In genomic region chr12:31973818-31974217, GRCh38 we compare ENCODE assay signal across 20 cellular contexts. TPM values are rescaled to one million over a fixed set of nuclear protein-coding genes. Genes with fewer than 3 reads are reported as not detected.
DNase-seq lines count a peak whose midpoint lies in the region; ATAC-seq, FAIRE-seq and TF ChIP-seq lines count a peak whose summit lies in the region.
"Had no signal": no experiment of that assay in that cellular context is flagged by ENCODE, and none has a peak within 500 bp of the region (broad histone marks: within the 10 kb centered on the region; RNA-seq: fewer than 3 reads in every experiment).

No MANE protein-coding gene starts in this region.

- CTCF ChIA-PET in GM12878 (lab: Yijun Ruan, JAX) (interaction anchor here (0.5 kb wide), 1 partner anchor 64 kb away, joined by 3 read pairs; no protein-coding TSS in a partner anchor), endothelial cell of umbilical vein (lab: Charles Lee) (no interaction called here)

- no peak overlapping the region for H3K23ac ChIP-seq in trophoblast cell (ENCODE audit: low read length)

- H3K9me3 ChIP-seq in GM12878 (replicated peaks; ENCODE audit: control insufficient read depth, insufficient read depth, low read length) (peaks cover 64% of the 10 kb centered on the region), endothelial cell of umbilical vein (replicated peaks; ENCODE audit: control insufficient read depth, insufficient read depth, low read length) (no peaks in the 10 kb centered on the region), trophoblast cell (ENCODE audit: insufficient read depth, low read depth, low read length) (peaks cover 3% of the 10 kb centered on the region)

- no peak overlapping the region for H2BK12ac ChIP-seq in trophoblast cell (ENCODE audit: low read length)

- H3K14ac ChIP-seq in trophoblast cell (ENCODE audit: low read length), result no peak overlapping the region

- RAD21 ChIA-PET in GM12878 (lab: Charles Lee; ENCODE audit: unreplicated experiment), result no interaction called here

- intact Hi-C loops in GM12878 (cut with micrococcal nuclease; ENCODE audit: unreplicated experiment) (no loop called here), endothelial cell of umbilical vein (cut with micrococcal nuclease) (no loop called here)

- H4K8ac ChIP-seq in trophoblast cell (ENCODE audit: low read depth, low read length), result no peak overlapping the region

- TF ChIP-seq RAD21 in GM12878 (IDR thresholded peaks at IDR 0.05; ENCODE audit: insufficient read depth, low read depth, low read length), result no peak

- H3K18ac ChIP-seq in trophoblast cell (ENCODE audit: low read length), result peak overlapping the region; percentile 53

- no peak overlapping the region for H3K4me3 ChIP-seq in GM12878
- no peak overlapping the region for H3K4me3 ChIP-seq in endothelial cell of umbilical vein (replicated peaks in 1 of 3; ENCODE audit: insufficient read depth in 1 of 3, low read depth in 1 of 3, low read length in 3 of 3)
- no peak overlapping the region for H3K4me3 ChIP-seq in trophoblast cell (ENCODE audit: low read depth, low read length)
- H3K4me3 ChIP-seq: BLaER1, MG63, SJCRH30 had no signal

- in situ Hi-C loops in GM12878 (cut with MboI), result no loop called here

- SMC1A ChIA-PET in GM12878 (lab: Charles Lee; ENCODE audit: uncharacterized antibody, unreplicated experiment), result interaction anchor here (0.8 to 0.9 kb wide), 2 partner anchors 13 to 258 kb away, joined by 3 to 4 read pairs; no protein-coding TSS in a partner anchor

- H2BK120ac ChIP-seq in trophoblast cell (ENCODE audit: insufficient read depth, low read length, poor library complexity), result no peak overlapping the region

- POLR2A ChIA-PET in GM12878 (lab: Charles Lee) (no interaction called here), endothelial cell of umbilical vein (lab: Charles Lee) (interaction anchor here (0.6 kb wide), 1 partner anchor 18 kb away, joined by 4 read pairs; no protein-coding TSS in a partner anchor)

- H3K79me2 ChIP-seq in GM12878 (ENCODE audit: control insufficient read depth, insufficient read depth, low read length) (peaks cover 10% of the 10 kb centered on the region), endothelial cell of umbilical vein (ENCODE audit: control insufficient read depth, insufficient read depth, low read length) (peaks cover 19% of the 10 kb centered on the region), trophoblast cell (ENCODE audit: control insufficient read depth, insufficient read depth, low read length, poor library complexity) (peaks cover 6% of the 10 kb centered on the region)

- H3K4me1 ChIP-seq in GM12878 (ENCODE audit: control insufficient read depth, insufficient read depth, low read length) (no peaks in the 10 kb centered on the region), endothelial cell of umbilical vein (ENCODE audit: control insufficient read depth, extremely low read depth, insufficient read depth, low read length) (no peaks in the 10 kb centered on the region), trophoblast cell (ENCODE audit: control insufficient read depth in 1 of 2, insufficient read depth in 2 of 2, low read length in 2 of 2) (no peaks in the 10 kb centered on the region)
- H3K4me1 ChIP-seq: BLaER1, SJCRH30 had no signal

- no peak overlapping the region for H4K91ac ChIP-seq in trophoblast cell (ENCODE audit: low read depth, low read length)

- no peaks in the 10 kb centered on the region for H3K9me1 ChIP-seq in endothelial cell of umbilical vein (replicated peaks; ENCODE audit: control insufficient read depth, extremely low read depth, insufficient read depth, low read length)

- no peak overlapping the region for H3K27ac ChIP-seq in GM12878 (ENCODE audit: control insufficient read depth, insufficient read depth)
- no peak overlapping the region for H3K27ac ChIP-seq in endothelial cell of umbilical vein (ENCODE audit: insufficient read depth, low read depth, low read length)
- no peak overlapping the region for H3K27ac ChIP-seq in trophoblast cell (ENCODE audit: low read depth, low read length)
- H3K27ac ChIP-seq: BLaER1, SJCRH30 had no signal

- H3K36me3 ChIP-seq in GM12878 (ENCODE audit: control insufficient read depth in 2 of 2, insufficient read depth in 2 of 2, low read length in 1 of 2), result peaks cover 15 to 41% of the 10 kb centered on the region in 2 experiments
- peaks cover 4 to 21% of the 10 kb centered on the region in 2 experiments for H3K36me3 ChIP-seq in endothelial cell of umbilical vein (ENCODE audit: control insufficient read depth in 2 of 2, extremely low read depth in 1 of 2, insufficient read depth in 2 of 2, low read length in 2 of 2)
- peaks cover 25 to 36% of the 10 kb centered on the region in 2 experiments for H3K36me3 ChIP-seq in trophoblast cell (ENCODE audit: control insufficient read depth in 1 of 2, insufficient read depth in 2 of 2, low read length in 2 of 2)

- TF ChIP-seq EP300 in GM12878 (IDR thresholded peaks at IDR 0.05; ENCODE audit: borderline replicate concordance in 1 of 2, control insufficient read depth in 1 of 2, low read depth in 2 of 2, low read length in 2 of 2), result no peak

- TF ChIP-seq CTCF in GM12878 (IDR thresholded peaks at IDR 0.05 in 2 of 3, conservative IDR thresholded peaks at IDR 0.05 in 1 of 3; ENCODE audit: control insufficient read depth in 2 of 3, extremely low read depth in 1 of 3, insufficient read depth in 1 of 3, low read depth in 3 of 3, low read length in 3 of 3), result no peak
- TF ChIP-seq CTCF in endothelial cell of umbilical vein (IDR thresholded peaks at IDR 0.05; ENCODE audit: extremely low read depth in 1 of 2, insufficient read depth in 1 of 2, low read depth in 1 of 2, low read length in 2 of 2), result no peak

- dilution Hi-C loops in endothelial cell of umbilical vein (cut with MboI; ENCODE audit: extremely low pct_ligation_motif_present, low sequenced_read_pairs), result loop anchor here (10.0 kb wide), 1 partner anchor 59 kb away; no protein-coding TSS in a partner anchor

- WGBS in GM12878 (ENCODE audit: insufficient coverage, insufficient replicate concordance, low lambda C conversion rate, missing lambda C conversion rate), result 99% methylated on average over 5 of the region's 5 CpGs
- no CpG with 5 or more reads among the region's 5 CpGs for WGBS in trophoblast cell (ENCODE audit: extremely low coverage, insufficient coverage, insufficient read length)

- no peak for ATAC-seq in GM12878
- no peak for ATAC-seq in GM21737 (IDR thresholded peaks at IDR 0.05; ENCODE audit: unreplicated experiment)
- ATAC-seq: Panc1 had no signal

- no peak overlapping the region for H2BK5ac ChIP-seq in trophoblast cell (ENCODE audit: low read depth, low read length, poor library complexity)

- H4K12ac ChIP-seq in trophoblast cell (ENCODE audit: low read depth, low read length), result no peak overlapping the region

- H3K4me2 ChIP-seq in GM12878 (ENCODE audit: control insufficient read depth, insufficient read depth) (no peak overlapping the region), endothelial cell of umbilical vein (ENCODE audit: insufficient read depth, low read length) (no peak overlapping the region), trophoblast cell (ENCODE audit: low read length) (no peak overlapping the region)
- H3K4me2 ChIP-seq: BLaER1 had no signal

- FAIRE-seq in GM12892 (lab: Jason Lieb, UNC) (peak; percentile 54), GM12878 (lab: Jason Lieb, UNC) (no peak), endothelial cell of umbilical vein (lab: Jason Lieb, UNC) (no peak)
- FAIRE-seq: G401.6, GM19239 had no signal

- no peak overlapping the region for H2AFZ ChIP-seq in GM12878 (ENCODE audit: control insufficient read depth, low read depth, low read length)
- no peak overlapping the region for H2AFZ ChIP-seq in endothelial cell of umbilical vein (ENCODE audit: low read depth, low read length)
- no peak overlapping the region for H2AFZ ChIP-seq in trophoblast cell (ENCODE audit: insufficient read depth, low read length, poor library complexity)

- H3K9ac ChIP-seq in GM12878 (ENCODE audit: control insufficient read depth, insufficient read depth, low read length), result no peak overlapping the region
- H3K9ac ChIP-seq in endothelial cell of umbilical vein (replicated peaks; ENCODE audit: extremely low read depth, insufficient read depth, low read length), result no peak overlapping the region
- no peak overlapping the region for H3K9ac ChIP-seq in trophoblast cell (ENCODE audit: low read length)
- H3K9ac ChIP-seq: BLaER1 had no signal

- H3K27me3 ChIP-seq in GM12878 (replicated peaks in 1 of 2; ENCODE audit: control insufficient read depth in 2 of 2, insufficient read depth in 2 of 2, low read length in 1 of 2) (no peaks in the 10 kb centered on the region), endothelial cell of umbilical vein (ENCODE audit: control insufficient read depth in 2 of 2, insufficient read depth in 2 of 2, low read length in 2 of 2) (no peaks in the 10 kb centered on the region), trophoblast cell (ENCODE audit: insufficient read depth, low read length) (no peaks in the 10 kb centered on the region)
- H3K27me3 ChIP-seq: BLaER1, MG63, SJCRH30 had no signal

- no peak overlapping the region for H2AK5ac ChIP-seq in trophoblast cell (ENCODE audit: low read length)

- no peaks in the 10 kb centered on the region for H4K20me1 ChIP-seq in GM12878 (ENCODE audit: control insufficient read depth, insufficient read depth)
- no peaks in the 10 kb centered on the region for H4K20me1 ChIP-seq in endothelial cell of umbilical vein (replicated peaks; ENCODE audit: control insufficient read depth, extremely low read depth, insufficient read depth, low read length)
- H4K20me1 ChIP-seq: BLaER1 had no signal

- DNase-seq in GM12892 (ENCODE audit: insufficient read length) (no peak), GM12878 (ENCODE audit: low read depth, low spot score) (no peak), endothelial cell of umbilical vein (ENCODE audit: low read depth, low spot score) (no peak), trophoblast cell (no peak), RPMI8226 (no peak)
- DNase-seq in activated CD8-positive, alpha-beta memory T cell treated with anti-CD3 and anti-CD28 coated beads for 24 hours, result no peak
- DNase-seq: CD4-positive, alpha-beta memory T cell; MG63; NCI-H1417; NCI-H1694 treated with DMSO at 0.1 percent for 48 hours; NCI-H2081 treated with DMSO at 0.1 percent for 48 hours; NCI-H2171 treated with DMSO at 0.1 percent for 48 hours; NCI-H524 treated with DMSO at 0.1 percent for 48 hours; NCI-H82; SJCRH30 had no signal

- no peaks in the 10 kb centered on the region for H3K79me1 ChIP-seq in trophoblast cell (ENCODE audit: low read length)

- H3K4ac ChIP-seq in trophoblast cell (ENCODE audit: low read depth, low read length), result peak overlapping the region; percentile 55

- TSS peak; percentile 11 for BruUV-seq in GM12878 (replicated peaks; lab: Mats Ljungman, UMichigan)
- BruUV-seq in endothelial cell of umbilical vein (replicated peaks; lab: Mats Ljungman, UMichigan), result TSS peak; percentile 4

- TF ChIP-seq POLR2A in GM12892 (IDR thresholded peaks at IDR 0.05; ENCODE audit: low read depth, low read length) (no peak), GM12878 (IDR thresholded peaks at IDR 0.05; ENCODE audit: low read depth, low read length) (no peak), endothelial cell of umbilical vein (IDR thresholded peaks at IDR 0.05; ENCODE audit: low read depth, low read length) (no peak)

RNA-seq across cellular contexts. Expression of gene RESF1, which starts 14.6 kb away (rescaled TPM):
- 36.4 TPM for polyA plus RNA-seq in GM12892 (2012; ENCODE audit: missing spikeins)
- total RNA-seq in GM12878 (2013; cell fraction: nucleolus; rRNA removed), result 230 and 232 TPM in 2 replicates
- 35.0 and 45.0 TPM in 2 replicates for total RNA-seq in GM12878 (2014; rRNA removed)
- total RNA-seq in GM12878 (2014; rRNA removed; fragmentation: Illumina TruSeq; extraction: Trizol), result 78.7 and 81.8 TPM in 2 replicates
- total RNA-seq in GM12878 (2021), result 54.5 and 60.5 TPM in 2 replicates
- 18.6 TPM for polyA plus RNA-seq in GM12878 (2011; ENCODE audit: low read depth)
- 52.8 and 79.3 TPM in 2 replicates for polyA plus RNA-seq in GM12878 (2011; rRNA removed)
- polyA plus RNA-seq in GM12878 (2011; cell fraction: cytosol; rRNA removed), result 22.8 and 32.1 TPM in 2 replicates
- 62.1 and 62.4 TPM in 2 replicates for polyA plus RNA-seq in GM12878 (2011; cell fraction: nucleus; rRNA removed)
- 36.4 and 37.0 TPM in 2 replicates for polyA plus RNA-seq in GM12878 (2012)
- 68.8 and 117 TPM in 2 replicates for polyA plus RNA-seq in GM12878 (2014; fragmentation: Illumina TruSeq; extraction: Trizol)
- polyA plus RNA-seq in GM12878 (2014; fragmentation: Nextera tagmentation; extraction: Ambion mirVana), result 10 to 100 TPM; 18.9 to 23.6 TPM
- polyA plus RNA-seq in GM12878 (2014; rRNA removed), result 31.7 and 41.8 TPM in 2 replicates
- 10 to 100 TPM; 33.4 to 37.6 TPM for polyA plus RNA-seq in GM12878 (2016; fragmentation: Nextera tagmentation; extraction: Ambion mirVana)
- 53.7 and 91.1 TPM in 2 replicates for polyA minus RNA-seq in GM12878 (2011; rRNA and poly(A)+ RNA removed)
- 19.5 and 26.6 TPM in 2 replicates for polyA minus RNA-seq in GM12878 (2011; cell fraction: cytosol; rRNA and poly(A)+ RNA removed)
- 37.2 and 48.0 TPM in 2 replicates for polyA minus RNA-seq in GM12878 (2011; cell fraction: nucleus; rRNA and poly(A)+ RNA removed)
- total RNA-seq in endothelial cell of umbilical vein, result 62.1 and 70.0 TPM in 2 replicates
- 23.6 and 40.3 TPM in 2 replicates for polyA plus RNA-seq in endothelial cell of umbilical vein
- polyA plus RNA-seq in endothelial cell of umbilical vein (2011; cell fraction: cytosol; rRNA removed), result 28.2 and 28.9 TPM in 2 replicates
- polyA plus RNA-seq in endothelial cell of umbilical vein (2011; cell fraction: nucleus; rRNA removed), result 57.8 and 70.0 TPM in 2 replicates
- 41.5 and 55.0 TPM in 2 replicates for polyA plus RNA-seq in endothelial cell of umbilical vein (2012)
- polyA minus RNA-seq in endothelial cell of umbilical vein, result 56.9 and 59.1 TPM in 2 replicates
- 10.8 TPM for polyA minus RNA-seq in endothelial cell of umbilical vein (2011; cell fraction: cytosol; rRNA and poly(A)+ RNA removed)
- polyA minus RNA-seq in endothelial cell of umbilical vein (2011; cell fraction: nucleus; rRNA and poly(A)+ RNA removed), result 85.3 and 123 TPM in 2 replicates
- polyA plus RNA-seq in trophoblast cell (2013), result 38.8 and 41.7 TPM in 2 replicates
